17 cellular contexts compared by ENCODE assay signal in the genomic region with DNA sequence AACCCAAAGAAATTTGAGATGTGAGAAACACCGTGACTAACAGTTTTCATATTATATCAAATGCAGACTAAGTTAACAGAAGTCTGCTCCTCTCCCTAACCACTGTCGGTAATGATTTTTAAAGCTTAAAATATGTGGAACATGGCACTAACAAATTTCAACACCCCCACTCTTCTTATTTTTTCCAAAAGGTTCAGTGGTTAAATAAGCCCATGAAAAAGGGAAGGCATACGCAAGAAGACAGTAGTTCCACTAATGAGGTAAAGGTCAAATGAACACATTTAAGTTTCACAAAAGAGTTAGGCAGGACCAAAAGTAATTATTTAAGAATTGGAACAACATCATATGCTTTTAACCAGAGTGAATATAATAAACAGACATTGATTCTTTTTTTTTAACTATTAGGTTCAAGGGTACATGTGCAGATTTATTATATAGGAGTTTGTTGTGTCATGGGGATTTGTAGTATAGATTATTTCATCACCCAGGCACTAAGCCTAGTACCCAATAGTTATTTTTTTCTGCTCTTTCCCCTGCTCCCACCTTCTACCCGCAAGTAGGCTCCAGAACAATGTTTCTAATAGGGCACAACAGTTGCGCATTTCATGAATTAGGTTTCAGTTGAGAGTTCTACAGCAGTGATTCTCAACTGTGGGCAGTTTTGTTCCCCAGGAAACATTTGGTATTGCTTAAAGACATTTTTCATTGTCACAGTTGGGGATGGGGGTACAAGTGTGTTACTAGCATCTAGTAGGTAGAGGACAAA.
DNase-seq lines count a peak whose midpoint lies in the region; ATAC-seq and TF ChIP-seq lines count a peak whose summit lies in the region.
"Had no signal": no experiment of that assay in that cellular context is flagged by ENCODE, and none has a peak within 500 bp of the region (broad histone marks: within the 10 kb centered on the region; RNA-seq: fewer than 3 reads in every experiment).

No MANE protein-coding gene starts in this region.

- H3K4me3 Mint-ChIP-seq in GM23338 = no peak overlapping the region
- no peak overlapping the region for H3K4me3 Mint-ChIP-seq in nephron progenitor cell
- H3K4me3 Mint-ChIP-seq: B cell; CD4-positive, alpha-beta T cell; CD8-positive, alpha-beta T cell had no signal

- no peak for ATAC-seq in GM23338
- peak; percentile 59 for ATAC-seq in upper lobe of right lung
- ATAC-seq in GM19035 (IDR thresholded peaks at IDR 0.05; ENCODE audit: unreplicated experiment) = no peak
- ATAC-seq: A549; CD8-positive, alpha-beta T cell had no signal

- peaks cover 38% of the 10 kb centered on the region; the same call in 2 of the 3 replicates for H3K36me3 Mint-ChIP-seq in GM23338 (ENCODE audit: low read depth)
- H3K36me3 Mint-ChIP-seq in nephron progenitor cell (ENCODE audit: low read depth) = peaks cover 49% of the 10 kb centered on the region

- peaks cover 13% of the 10 kb centered on the region; the same call in 2 of the 3 replicates for H3K9me3 Mint-ChIP-seq in GM23338
- H3K9me3 Mint-ChIP-seq in nephron progenitor cell = peaks cover 34% of the 10 kb centered on the region

- H2AFZ ChIP-seq in GM23338 = no peak overlapping the region

- H3K36me3 ChIP-seq in GM23338 (ENCODE audit: insufficient read depth) = 0 out of 2 replicates have a peak, but pooled peaks cover 4% of the 10 kb centered on the region
- H3K36me3 ChIP-seq in upper lobe of right lung = peaks cover 6% of the 10 kb centered on the region

- H3K4me1 ChIP-seq in GM23338 (ENCODE audit: insufficient read depth) = peaks cover 3% of the 10 kb centered on the region; the same call in 1 of the 2 replicates
- no peaks in the 10 kb centered on the region for H3K4me1 ChIP-seq in upper lobe of right lung
- H3K4me1 ChIP-seq: A549; BLaER1 treated with 17β-estradiol and CSF1 and Interleukin-3, amounts not matched to agents 10 nM and 100 nM; Caco-2 had no signal

- TF ChIP-seq CTCF in GM23338 (conservative IDR thresholded peaks at IDR 0.05; ENCODE audit: low read depth in 2 of 2) (no peak), nephron progenitor cell (IDR thresholded peaks at IDR 0.05) (no peak), upper lobe of right lung (IDR thresholded peaks at IDR 0.05) (no peak)

- H3K27ac ChIP-seq in GM23338 (ENCODE audit: low read depth) (no peak overlapping the region), upper lobe of right lung (no peak overlapping the region)
- H3K27ac ChIP-seq: 22Rv1; A549; BLaER1 treated with 17β-estradiol and CSF1 and Interleukin-3, amounts not matched to agents 10 nM and 100 nM; C4-2B had no signal

- H3K27me3 Mint-ChIP-seq in GM23338 (ENCODE audit: insufficient read depth, low read depth, poor library complexity) (peaks cover 1% of the 10 kb centered on the region), nephron progenitor cell (ENCODE audit: low read depth, poor library complexity) (no peaks in the 10 kb centered on the region)
- H3K27me3 Mint-ChIP-seq: B cell; CD4-positive, alpha-beta T cell had no signal

- no peaks in the 10 kb centered on the region for H3K9me3 ChIP-seq in upper lobe of right lung
- H3K9me3 ChIP-seq: A549, Caco-2 had no signal

- H3K4me3 ChIP-seq in GM23338 = no peak overlapping the region
- H3K4me3 ChIP-seq in upper lobe of right lung = no peak overlapping the region
- H3K4me3 ChIP-seq: A549; BLaER1 treated with 17β-estradiol and CSF1 and Interleukin-3, amounts not matched to agents 10 nM and 100 nM had no signal

- no peak overlapping the region for H3K4me2 ChIP-seq in GM23338
- H3K4me2 ChIP-seq: A549; BLaER1 treated with 17β-estradiol and CSF1 and Interleukin-3, amounts not matched to agents 10 nM and 100 nM had no signal

- 0 out of 2 replicates have a peak overlapping the region, but pooled peaks have one; percentile 20 for H3K27ac Mint-ChIP-seq in GM23338
- peak overlapping the region; percentile 84 for H3K27ac Mint-ChIP-seq in nephron progenitor cell
- H3K27ac Mint-ChIP-seq: B cell; CD4-positive, alpha-beta T cell; CD8-positive, alpha-beta T cell had no signal

- H4K20me1 ChIP-seq in GM23338 (replicated peaks; ENCODE audit: insufficient read depth) = no peaks in the 10 kb centered on the region
- H4K20me1 ChIP-seq: BLaER1 treated with 17β-estradiol and CSF1 and Interleukin-3, amounts not matched to agents 10 nM and 100 nM had no signal

- DNase-seq in GM23338 (ENCODE audit: low spot score) (no peak), nephron progenitor cell (no peak), upper lobe of right lung (no peak), NCI-H1436 (lab: John Stamatoyannopoulos, UW) (no peak)
- DNase-seq: AML-193; Caco-2; Calu3; CD4-positive, alpha-beta T cell; CD8-positive, alpha-beta T cell; DMS79 treated with DMSO at 0.1 percent for 48 hours; GF-D8 had no signal

- H3K9me2 ChIP-seq in GM23338 (ENCODE audit: insufficient read depth) = no peaks in the 10 kb centered on the region

- H3K79me2 ChIP-seq in GM23338 (replicated peaks; ENCODE audit: insufficient read depth) = no peaks in the 10 kb centered on the region

- intact Hi-C loops in upper lobe of right lung (cut with DNase I) = no loop called here

- H3K4me1 Mint-ChIP-seq in GM23338 (peaks cover 3% of the 10 kb centered on the region; the same call in 2 of the 3 replicates), nephron progenitor cell (peaks cover 10% of the 10 kb centered on the region)
- H3K4me1 Mint-ChIP-seq: B cell had no signal

- H3K27me3 ChIP-seq in GM23338 (ENCODE audit: insufficient read depth) = no peaks in the 10 kb centered on the region
- no peaks in the 10 kb centered on the region for H3K27me3 ChIP-seq in upper lobe of right lung
- H3K27me3 ChIP-seq: BLaER1 treated with 17β-estradiol and CSF1 and Interleukin-3, amounts not matched to agents 10 nM and 100 nM had no signal

- H3F3A ChIP-seq in GM23338 (replicated peaks; ENCODE audit: low read depth) = no peaks in the 10 kb centered on the region

TF ChIP-seq in GM23338, 12 proteins besides CTCF, POLR2A, EP300 and RAD21 (continues in another document):
- TF ChIP-seq, protein P1, sequence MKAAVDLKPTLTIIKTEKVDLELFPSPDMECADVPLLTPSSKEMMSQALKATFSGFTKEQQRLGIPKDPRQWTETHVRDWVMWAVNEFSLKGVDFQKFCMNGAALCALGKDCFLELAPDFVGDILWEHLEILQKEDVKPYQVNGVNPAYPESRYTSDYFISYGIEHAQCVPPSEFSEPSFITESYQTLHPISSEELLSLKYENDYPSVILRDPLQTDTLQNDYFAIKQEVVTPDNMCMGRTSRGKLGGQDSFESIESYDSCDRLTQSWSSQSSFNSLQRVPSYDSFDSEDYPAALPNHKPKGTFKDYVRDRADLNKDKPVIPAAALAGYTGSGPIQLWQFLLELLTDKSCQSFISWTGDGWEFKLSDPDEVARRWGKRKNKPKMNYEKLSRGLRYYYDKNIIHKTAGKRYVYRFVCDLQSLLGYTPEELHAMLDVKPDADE (IDR thresholded peaks at IDR 0.05) = no peak
- TF ChIP-seq NANOG (IDR thresholded peaks at IDR 0.05; ENCODE audit: borderline replicate concordance) = no peak
- TF ChIP-seq EZH2 (IDR thresholded peaks at IDR 0.05; ENCODE audit: low read depth, unreplicated experiment) = no peak
- TF ChIP-seq JUNB (IDR thresholded peaks at IDR 0.05; ENCODE audit: unreplicated experiment) = no peak
